Comparison of ENCODE assay signal across 1 cellular context in the genomic region with DNA sequence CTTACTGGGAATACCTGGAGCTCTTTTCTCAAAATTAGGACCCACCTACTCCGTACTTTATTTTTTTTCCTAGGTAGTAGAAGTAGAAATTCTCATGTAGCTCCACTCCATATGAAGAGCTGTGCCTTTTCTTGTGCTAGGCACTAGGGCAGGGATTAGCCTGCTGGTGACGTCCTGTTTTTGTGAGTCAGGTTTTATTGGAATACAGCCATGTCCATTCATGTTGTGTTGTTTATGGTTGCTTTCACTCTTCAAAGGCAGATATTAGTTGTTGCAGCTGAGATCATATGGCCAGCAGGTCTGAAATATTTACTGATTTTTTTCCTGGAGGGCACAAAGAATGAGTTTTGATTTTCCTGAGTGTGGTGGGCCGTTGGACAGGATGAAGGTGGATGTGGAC.
TF ChIP-seq lines count a peak whose summit lies in the region.

No MANE protein-coding gene starts in this region.

TF ChIP-seq in A549, 52 proteins besides CTCF, POLR2A, EP300 and RAD21 (continued from another document):
- TF ChIP-seq, protein P1, sequence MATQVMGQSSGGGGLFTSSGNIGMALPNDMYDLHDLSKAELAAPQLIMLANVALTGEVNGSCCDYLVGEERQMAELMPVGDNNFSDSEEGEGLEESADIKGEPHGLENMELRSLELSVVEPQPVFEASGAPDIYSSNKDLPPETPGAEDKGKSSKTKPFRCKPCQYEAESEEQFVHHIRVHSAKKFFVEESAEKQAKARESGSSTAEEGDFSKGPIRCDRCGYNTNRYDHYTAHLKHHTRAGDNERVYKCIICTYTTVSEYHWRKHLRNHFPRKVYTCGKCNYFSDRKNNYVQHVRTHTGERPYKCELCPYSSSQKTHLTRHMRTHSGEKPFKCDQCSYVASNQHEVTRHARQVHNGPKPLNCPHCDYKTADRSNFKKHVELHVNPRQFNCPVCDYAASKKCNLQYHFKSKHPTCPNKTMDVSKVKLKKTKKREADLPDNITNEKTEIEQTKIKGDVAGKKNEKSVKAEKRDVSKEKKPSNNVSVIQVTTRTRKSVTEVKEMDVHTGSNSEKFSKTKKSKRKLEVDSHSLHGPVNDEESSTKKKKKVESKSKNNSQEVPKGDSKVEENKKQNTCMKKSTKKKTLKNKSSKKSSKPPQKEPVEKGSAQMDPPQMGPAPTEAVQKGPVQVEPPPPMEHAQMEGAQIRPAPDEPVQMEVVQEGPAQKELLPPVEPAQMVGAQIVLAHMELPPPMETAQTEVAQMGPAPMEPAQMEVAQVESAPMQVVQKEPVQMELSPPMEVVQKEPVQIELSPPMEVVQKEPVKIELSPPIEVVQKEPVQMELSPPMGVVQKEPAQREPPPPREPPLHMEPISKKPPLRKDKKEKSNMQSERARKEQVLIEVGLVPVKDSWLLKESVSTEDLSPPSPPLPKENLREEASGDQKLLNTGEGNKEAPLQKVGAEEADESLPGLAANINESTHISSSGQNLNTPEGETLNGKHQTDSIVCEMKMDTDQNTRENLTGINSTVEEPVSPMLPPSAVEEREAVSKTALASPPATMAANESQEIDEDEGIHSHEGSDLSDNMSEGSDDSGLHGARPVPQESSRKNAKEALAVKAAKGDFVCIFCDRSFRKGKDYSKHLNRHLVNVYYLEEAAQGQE (IDR thresholded peaks at IDR 0.05), result no peak
- TF ChIP-seq FOSB (CRISPR knock-in tag; IDR thresholded peaks at IDR 0.05) (no peak), NPAS2 (CRISPR knock-in tag; IDR thresholded peaks at IDR 0.05; ENCODE audit: borderline replicate concordance) (no peak), EHF (CRISPR knock-in tag; IDR thresholded peaks at IDR 0.05) (no peak), KDM1A (IDR thresholded peaks at IDR 0.05; ENCODE audit: low read depth) (no peak), MAZ (IDR thresholded peaks at IDR 0.05; ENCODE audit: borderline replicate concordance, low read depth, low read length) (no peak), SREBF2 (IDR thresholded peaks at IDR 0.05) (no peak), GATA3 (IDR thresholded peaks at IDR 0.05; ENCODE audit: borderline replicate concordance) (no peak), BHLHE40 (IDR thresholded peaks at IDR 0.05; ENCODE audit: low read depth, low read length) (no peak), HEYL (CRISPR knock-in tag; IDR thresholded peaks at IDR 0.05) (no peak)
- TF ChIP-seq, protein P2, sequence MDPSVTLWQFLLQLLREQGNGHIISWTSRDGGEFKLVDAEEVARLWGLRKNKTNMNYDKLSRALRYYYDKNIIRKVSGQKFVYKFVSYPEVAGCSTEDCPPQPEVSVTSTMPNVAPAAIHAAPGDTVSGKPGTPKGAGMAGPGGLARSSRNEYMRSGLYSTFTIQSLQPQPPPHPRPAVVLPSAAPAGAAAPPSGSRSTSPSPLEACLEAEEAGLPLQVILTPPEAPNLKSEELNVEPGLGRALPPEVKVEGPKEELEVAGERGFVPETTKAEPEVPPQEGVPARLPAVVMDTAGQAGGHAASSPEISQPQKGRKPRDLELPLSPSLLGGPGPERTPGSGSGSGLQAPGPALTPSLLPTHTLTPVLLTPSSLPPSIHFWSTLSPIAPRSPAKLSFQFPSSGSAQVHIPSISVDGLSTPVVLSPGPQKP (IDR thresholded peaks at IDR 0.05; ENCODE audit: low read depth, low read length), result no peak
